ENCODE assay signal across 1 cellular context in the genomic region with DNA sequence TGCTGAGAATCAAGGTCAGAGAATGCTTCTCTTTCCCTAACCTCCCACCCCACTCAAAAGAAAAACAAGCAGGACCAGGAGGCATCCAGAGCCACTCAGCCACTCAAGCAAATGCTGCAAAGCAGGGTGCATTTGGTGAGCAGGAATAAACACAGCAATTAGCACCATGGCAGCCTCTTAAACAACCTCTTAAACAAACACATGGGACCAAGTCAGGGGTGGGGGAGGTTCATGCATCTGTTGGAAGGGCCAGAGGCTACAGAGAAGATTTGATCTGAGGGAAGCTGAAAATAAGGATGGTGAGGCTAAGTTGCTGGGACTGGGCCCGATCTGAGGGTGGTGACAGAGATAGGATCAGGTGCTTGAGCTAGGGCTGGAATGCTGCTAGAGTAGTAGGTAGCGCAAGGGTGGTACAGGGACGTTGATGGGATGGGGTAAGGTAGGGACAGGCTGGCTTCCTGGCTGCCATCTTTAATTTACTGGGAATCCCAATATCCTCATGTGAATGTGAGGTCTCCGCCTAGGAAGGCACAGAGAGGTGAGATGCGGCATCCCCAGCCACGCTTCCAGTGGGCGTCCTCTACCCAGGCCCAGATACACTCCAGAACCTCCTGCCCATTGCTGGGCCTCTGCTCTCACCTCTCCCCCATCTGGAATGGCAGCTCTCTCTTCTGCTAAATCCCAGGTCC.
TF ChIP-seq lines count a peak whose summit lies in the region.

No MANE protein-coding gene starts in this region.

TF ChIP-seq in A549, 52 proteins besides CTCF, POLR2A, EP300 and RAD21:
- TF ChIP-seq ZFP36 (IDR thresholded peaks at IDR 0.05; ENCODE audit: borderline replicate concordance, partially characterized antibody) = peak; percentile 6
- TF ChIP-seq FOSL2 (IDR thresholded peaks at IDR 0.05) = no peak
- TF ChIP-seq FOSL2 (CRISPR knock-in tag; IDR thresholded peaks at IDR 0.05) = no peak
